24 cellular contexts compared by ENCODE assay signal in the genomic region with DNA sequence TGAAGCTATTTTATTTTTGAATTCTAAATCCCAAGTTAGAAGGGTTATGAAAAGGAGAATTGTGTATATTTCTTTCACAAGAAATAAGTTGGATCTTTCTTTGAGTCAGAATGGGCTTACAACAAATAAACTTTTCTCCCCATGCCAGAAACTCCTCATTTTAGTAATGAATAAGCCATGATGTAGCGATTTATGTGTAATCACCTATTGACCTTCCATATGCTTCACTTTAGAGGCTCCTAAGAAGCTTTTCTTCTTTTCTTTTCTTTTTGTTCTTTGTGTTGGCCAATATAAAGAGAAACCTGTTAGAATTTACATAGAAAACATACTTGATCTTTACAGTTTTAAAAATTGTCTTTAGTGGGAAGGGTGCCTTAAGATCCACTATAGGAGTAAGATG.
DNase-seq lines count a peak whose midpoint lies in the region; ATAC-seq and TF ChIP-seq lines count a peak whose summit lies in the region.
"Had no signal": no experiment of that assay in that cellular context is flagged by ENCODE, and none has a peak within 500 bp of the region (broad histone marks: within the 10 kb centered on the region; RNA-seq: fewer than 3 reads in every experiment).

No MANE protein-coding gene starts in this region.

- no peak overlapping the region for H3K4me3 Mint-ChIP-seq in activated naive CD8-positive, alpha-beta T cell
- no peak overlapping the region for H3K4me3 Mint-ChIP-seq in activated naive CD8-positive, alpha-beta T cell treated with anti-CD3 and anti-CD28 coated beads for 36 hours
- H3K4me3 Mint-ChIP-seq in stimulated activated effector memory CD8-positive, alpha-beta T cell treated with anti-CD3 and anti-CD28 coated beads, Interleukin-12 subunit alpha, Interleukin-12 subunit beta, amount 100 ng/mL, for 72 hours: no peak overlapping the region
- H3K4me3 Mint-ChIP-seq in Caco-2 (ENCODE audit: unreplicated experiment): no peak overlapping the region
- H3K4me3 Mint-ChIP-seq: brain had no signal

- BruUV-seq in PC-3 (replicated peaks; lab: Mats Ljungman, UMichigan) (no TSS peak), Caco-2 (replicated peaks; lab: Mats Ljungman, UMichigan) (no TSS peak)

- H3K27ac ChIP-seq in PC-3 (ENCODE audit: low read length): no peak overlapping the region
- H3K27ac ChIP-seq: esophagus squamous epithelium had no signal

- no peak overlapping the region for H3K4me2 ChIP-seq in PC-3 (ENCODE audit: low read length)

- no peak for DNase-seq in activated naive CD8-positive, alpha-beta T cell treated with anti-CD3 and anti-CD28 coated beads for 36 hours
- DNase-seq in PC-3: peak; percentile 25
- DNase-seq in foreskin fibroblast: peak; percentile 26 to 71
- DNase-seq in stimulated activated effector memory CD8-positive, alpha-beta T cell treated with anti-CD3 and anti-CD28 coated beads, Interleukin-12 subunit alpha, Interleukin-12 subunit beta, amount 100 ng/mL, for 72 hours (ENCODE audit: low spot score in 2 of 2): no peak
- no peak for DNase-seq in NOMO-1 treated with DMSO at 0.1 percent for 48 hours (lab: John Stamatoyannopoulos, UW; ENCODE audit: unreplicated experiment)
- DNase-seq in Caco-2: no peak
- DNase-seq: activated CD4-positive, alpha-beta T cell treated with anti-CD3 and anti-CD28 coated beads, Interleukin-2, amount 50 U/mL, for 48 hours; activated CD8-positive, alpha-beta memory T cell treated with anti-CD3 and anti-CD28 coated beads, Interleukin-2, amount 50 U/mL, for 4 hours; activated effector memory CD4-positive, alpha-beta T cell treated with Interleukin-2 at 50 U/mL for 16 hours; AML-193; esophagus squamous epithelium; KBM-7; MM.1S; mucosa of descending colon; NCI-H1417 treated with DMSO at 0.1 percent for 48 hours; NCI-H2107; NCI-H446 treated with DMSO at 0.1 percent for 48 hours; occipital lobe; small intestine; stimulated activated CD4-positive, alpha-beta T cell treated with anti-CD3 and anti-CD28 coated beads, Interleukin-1b, Interleukin-23, amount 100 ng/mL, for 48 hours had no signal

- CTCF ChIA-PET in PC-3 (lab: Charles Lee): no interaction called here
- CTCF ChIA-PET in Caco-2 (lab: Charles Lee): no interaction called here

- no peak overlapping the region for H3K9ac ChIP-seq in PC-3 (ENCODE audit: low read length)

- peaks cover 11% of the 10 kb centered on the region for H3K4me1 ChIP-seq in PC-3 (ENCODE audit: insufficient read depth, low read length)
- H3K4me1 ChIP-seq in Caco-2: peaks cover 60% of the 10 kb centered on the region

- no peaks in the 10 kb centered on the region for H3K79me2 ChIP-seq in PC-3 (ENCODE audit: low read length)

- ATAC-seq in PC-3 (no peak), GM21737 (IDR thresholded peaks at IDR 0.05; ENCODE audit: unreplicated experiment) (no peak)
- peak; percentile 33 for ATAC-seq in stimulated activated effector memory CD8-positive, alpha-beta T cell treated with anti-CD3 and anti-CD28 coated beads, Interleukin-12 subunit alpha, Interleukin-12 subunit beta, amount 100 ng/mL, for 72 hours
- ATAC-seq: mucosa of descending colon, Right ventricle myocardium inferior had no signal

- intact Hi-C loops in PC-3 (cut with micrococcal nuclease) (no loop called here), Caco-2 (cut with micrococcal nuclease; ENCODE audit: unreplicated experiment) (no loop called here)

- H3K27ac Mint-ChIP-seq in activated naive CD8-positive, alpha-beta T cell: peak overlapping the region; percentile 54
- no peak overlapping the region for H3K27ac Mint-ChIP-seq in activated naive CD8-positive, alpha-beta T cell treated with anti-CD3 and anti-CD28 coated beads for 36 hours
- H3K27ac Mint-ChIP-seq in stimulated activated effector memory CD8-positive, alpha-beta T cell treated with anti-CD3 and anti-CD28 coated beads, Interleukin-12 subunit alpha, Interleukin-12 subunit beta, amount 100 ng/mL, for 72 hours: no peak overlapping the region
- no peak overlapping the region for H3K27ac Mint-ChIP-seq in Caco-2 (ENCODE audit: unreplicated experiment)

- H3K9me3 Mint-ChIP-seq in activated naive CD8-positive, alpha-beta T cell (ENCODE audit: low read depth): no peaks in the 10 kb centered on the region
- H3K9me3 Mint-ChIP-seq in activated naive CD8-positive, alpha-beta T cell treated with anti-CD3 and anti-CD28 coated beads for 36 hours: no peaks in the 10 kb centered on the region
- no peaks in the 10 kb centered on the region for H3K9me3 Mint-ChIP-seq in stimulated activated effector memory CD8-positive, alpha-beta T cell treated with anti-CD3 and anti-CD28 coated beads, Interleukin-12 subunit alpha, Interleukin-12 subunit beta, amount 100 ng/mL, for 72 hours
- H3K9me3 Mint-ChIP-seq in Caco-2 (ENCODE audit: unreplicated experiment): no peaks in the 10 kb centered on the region
- H3K9me3 Mint-ChIP-seq: brain had no signal

- H3K27me3 ChIP-seq in PC-3 (ENCODE audit: low read length) (no peaks in the 10 kb centered on the region), Caco-2 (replicated peaks; ENCODE audit: control insufficient read depth, insufficient read depth, low read length) (no peaks in the 10 kb centered on the region)
- H3K27me3 ChIP-seq: esophagus squamous epithelium had no signal

- H3K36me3 ChIP-seq in PC-3 (ENCODE audit: low read depth, low read length): no peaks in the 10 kb centered on the region
- no peaks in the 10 kb centered on the region for H3K36me3 ChIP-seq in Caco-2 (ENCODE audit: control insufficient read depth, insufficient read depth, low read length)
- H3K36me3 ChIP-seq: esophagus squamous epithelium had no signal

- peaks cover 9% of the 10 kb centered on the region for H3K36me3 Mint-ChIP-seq in activated naive CD8-positive, alpha-beta T cell
- peaks cover 3% of the 10 kb centered on the region for H3K36me3 Mint-ChIP-seq in activated naive CD8-positive, alpha-beta T cell treated with anti-CD3 and anti-CD28 coated beads for 36 hours
- peaks cover 9% of the 10 kb centered on the region for H3K36me3 Mint-ChIP-seq in stimulated activated effector memory CD8-positive, alpha-beta T cell treated with anti-CD3 and anti-CD28 coated beads, Interleukin-12 subunit alpha, Interleukin-12 subunit beta, amount 100 ng/mL, for 72 hours
- peaks cover 12% of the 10 kb centered on the region for H3K36me3 Mint-ChIP-seq in Caco-2 (ENCODE audit: insufficient read depth, unreplicated experiment)
- H3K36me3 Mint-ChIP-seq: brain had no signal

- no peak overlapping the region for H2AFZ ChIP-seq in PC-3 (ENCODE audit: low read length)

- no peaks in the 10 kb centered on the region for H3K9me2 ChIP-seq in PC-3 (replicated peaks; ENCODE audit: low read length)

- no peak for TF ChIP-seq CTCF in PC-3 (conservative IDR thresholded peaks at IDR 0.05; ENCODE audit: low read depth, low read length)
- no peak for TF ChIP-seq CTCF in foreskin fibroblast (IDR thresholded peaks at IDR 0.05; ENCODE audit: low read depth, low read length)
- TF ChIP-seq CTCF in Caco-2 (IDR thresholded peaks at IDR 0.05; ENCODE audit: insufficient read depth in 1 of 2, low read depth in 1 of 2, low read length in 1 of 2, severe bottlenecking in 1 of 2, unreplicated experiment in 1 of 2): no peak

- no peaks in the 10 kb centered on the region for H3F3A ChIP-seq in PC-3 (ENCODE audit: low read length, unreplicated experiment)

- no peaks in the 10 kb centered on the region for H3K9me3 ChIP-seq in PC-3 (ENCODE audit: low read length)
- H3K9me3 ChIP-seq in Caco-2: no peaks in the 10 kb centered on the region
- H3K9me3 ChIP-seq: esophagus squamous epithelium, mucosa of descending colon had no signal

- H4K20me1 ChIP-seq in PC-3 (ENCODE audit: low read length): no peaks in the 10 kb centered on the region

- H3K4me1 Mint-ChIP-seq in activated naive CD8-positive, alpha-beta T cell (ENCODE audit: low read depth): peaks cover 68% of the 10 kb centered on the region
- H3K4me1 Mint-ChIP-seq in activated naive CD8-positive, alpha-beta T cell treated with anti-CD3 and anti-CD28 coated beads for 36 hours: peaks cover 47% of the 10 kb centered on the region
- H3K4me1 Mint-ChIP-seq in stimulated activated effector memory CD8-positive, alpha-beta T cell treated with anti-CD3 and anti-CD28 coated beads, Interleukin-12 subunit alpha, Interleukin-12 subunit beta, amount 100 ng/mL, for 72 hours: peaks cover 39% of the 10 kb centered on the region
- H3K4me1 Mint-ChIP-seq in Caco-2 (ENCODE audit: low read depth, unreplicated experiment): peaks cover 23% of the 10 kb centered on the region

- H3K27me3 Mint-ChIP-seq in activated naive CD8-positive, alpha-beta T cell: no peaks in the 10 kb centered on the region
- no peaks in the 10 kb centered on the region for H3K27me3 Mint-ChIP-seq in activated naive CD8-positive, alpha-beta T cell treated with anti-CD3 and anti-CD28 coated beads for 36 hours
- H3K27me3 Mint-ChIP-seq in Caco-2 (ENCODE audit: insufficient read depth, unreplicated experiment): no peaks in the 10 kb centered on the region
- H3K27me3 Mint-ChIP-seq: brain had no signal

- POLR2A ChIA-PET in PC-3 (lab: Charles Lee; ENCODE audit: unreplicated experiment): interaction anchor here (0.6 kb wide), 1 partner anchor 34 kb away, joined by 3 read pairs; no protein-coding TSS in a partner anchor
- POLR2A ChIA-PET in Caco-2 (lab: Charles Lee): no interaction called here

- H3K4me3 ChIP-seq in PC-3 (ENCODE audit: low read length) (no peak overlapping the region), foreskin fibroblast (ENCODE audit: low read depth in 1 of 2, low read length in 2 of 2) (no peak overlapping the region), Caco-2 (ENCODE audit: low read depth, low read length) (no peak overlapping the region)
- H3K4me3 ChIP-seq: esophagus squamous epithelium, mucosa of descending colon had no signal

Comparison
In these comparisons a context has a peak if more than half of its experiments do, and no peak if none do; other contexts are left out.
1. DNase-seq: peak in PC-3 (single experiment) and foreskin fibroblast (2 of 2); none in activated naive CD8-positive, alpha-beta T cell treated with anti-CD3 and anti-CD28 coated beads for 36 hours (single experiment), stimulated activated effector memory CD8-positive, alpha-beta T cell treated with anti-CD3 and anti-CD28 coated beads, Interleukin-12 subunit alpha, Interleukin-12 subunit beta, amount 100 ng/mL, for 72 hours (0 of 2), NOMO-1 treated with DMSO at 0.1 percent for 48 hours (single experiment) and Caco-2 (0 of 2).